23 cellular contexts compared by ENCODE assay signal in the genomic region with DNA sequence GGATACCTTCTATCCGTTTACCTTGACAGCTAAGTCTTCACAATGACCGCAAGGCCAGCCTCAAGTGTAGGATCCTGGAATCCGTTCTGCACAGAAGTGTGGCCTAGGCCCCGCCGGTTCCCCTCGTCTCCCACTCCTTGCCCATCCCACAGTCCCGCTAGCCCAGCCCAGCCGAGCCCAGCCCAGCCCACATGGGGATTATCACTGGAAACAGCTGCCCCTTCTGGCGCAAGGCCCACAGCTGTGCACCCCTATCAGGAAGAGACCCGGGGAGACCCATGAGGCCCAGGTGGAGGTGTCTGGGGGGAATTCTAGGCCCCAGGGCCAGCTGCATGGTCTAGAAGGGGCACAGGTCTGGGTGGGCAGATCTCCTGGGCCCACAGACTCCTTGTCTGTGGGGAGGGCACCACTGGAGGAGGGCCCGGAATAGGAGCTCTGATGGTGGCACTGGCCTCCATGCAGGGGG. TPM values are rescaled to one million over a fixed set of nuclear protein-coding genes. Genes with fewer than 3 reads are reported as not detected.
DNase-seq lines count a peak whose midpoint lies in the region; ATAC-seq and TF ChIP-seq lines count a peak whose summit lies in the region.
"Had no signal": no experiment of that assay in that cellular context is flagged by ENCODE, and none has a peak within 500 bp of the region (broad histone marks: within the 10 kb centered on the region; RNA-seq: fewer than 3 reads in every experiment).

No MANE protein-coding gene starts in this region.

- H3K4me3 ChIP-seq in DND-41 (ENCODE audit: low read depth in 1 of 2, low read length in 2 of 2): no peak overlapping the region
- no peak overlapping the region for H3K4me3 ChIP-seq in esophagus muscularis mucosa
- H3K4me3 ChIP-seq in spleen: no peak overlapping the region
- H3K4me3 ChIP-seq: esophagus squamous epithelium, GM12878, left lung, mucosa of descending colon, tibial artery had no signal

- H3K9me3 ChIP-seq in DND-41 (ENCODE audit: insufficient read depth, low read length, severe bottlenecking) (no peaks in the 10 kb centered on the region), esophagus muscularis mucosa (no peaks in the 10 kb centered on the region), spleen (no peaks in the 10 kb centered on the region)
- H3K9me3 ChIP-seq: esophagus squamous epithelium, left lung, mucosa of descending colon, tibial artery had no signal

- peaks cover 4% of the 10 kb centered on the region for H3K4me1 ChIP-seq in DND-41 (ENCODE audit: insufficient read depth, low read length)
- peaks cover 22 to 39% (median 31%) of the 10 kb centered on the region in 4 donors for H3K4me1 ChIP-seq in esophagus muscularis mucosa
- H3K4me1 ChIP-seq in spleen: peaks cover 0 to 40% (median 29%) of the 10 kb centered on the region in 6 donors

- H3K36me3 ChIP-seq in DND-41 (ENCODE audit: insufficient read depth, low read length) (no peaks in the 10 kb centered on the region), esophagus muscularis mucosa (no peaks in the 10 kb centered on the region), spleen (no peaks in the 10 kb centered on the region)
- H3K36me3 ChIP-seq: esophagus squamous epithelium, left lung, tibial artery had no signal

- no peaks in the 10 kb centered on the region for H3K79me2 ChIP-seq in DND-41 (ENCODE audit: insufficient read depth, low read length)

- H3K27ac ChIP-seq in DND-41 (ENCODE audit: low read length) (no peak overlapping the region), esophagus muscularis mucosa (replicated peaks in 1 of 4) (no peak overlapping the region), spleen (no peak overlapping the region)
- H3K27ac ChIP-seq: esophagus squamous epithelium, left lung, tibial artery had no signal

- no peaks in the 10 kb centered on the region for H3K27me3 ChIP-seq in DND-41 (ENCODE audit: insufficient read depth, low read length, poor library complexity)
- peaks cover 0 to 13% (median 0%) of the 10 kb centered on the region in 4 donors for H3K27me3 ChIP-seq in esophagus muscularis mucosa
- H3K27me3 ChIP-seq in spleen (replicated peaks in 1 of 7): no peaks in the 10 kb centered on the region
- H3K27me3 ChIP-seq: esophagus squamous epithelium, left lung had no signal

- TF ChIP-seq CTCF in DND-41 (IDR thresholded peaks at IDR 0.05; ENCODE audit: borderline replicate concordance, extremely low read depth, low read length, poor library complexity, severe bottlenecking) (no peak), esophagus muscularis mucosa (IDR thresholded peaks at IDR 0.05) (no peak), spleen (IDR thresholded peaks at IDR 0.05 in 8 of 11, conservative IDR thresholded peaks at IDR 0.05 in 3 of 11) (no peak)

- H2AFZ ChIP-seq in DND-41 (ENCODE audit: low read depth, low read length): no peak overlapping the region

- DNase-seq in DND-41 (peak; percentile 4), NCI-H82 (lab: John Stamatoyannopoulos, UW) (peak; percentile 78), esophagus muscularis mucosa (ENCODE audit: extremely low spot score) (peak; percentile 26), spleen (peak; percentile 41), SW 1271 (lab: John Stamatoyannopoulos, UW) (no peak)
- DNase-seq: activated CD4-positive, alpha-beta T cell treated with anti-CD3 and anti-CD28 coated beads, Interleukin-2, amount 50 U/mL, for 1 hour; activated naive CD4-positive, alpha-beta T cell treated with anti-CD3 and anti-CD28 coated beads, Interleukin-2, amount 10 ng/mL, durations not matched to agents 7 days and 5 days; activated T-cell treated with anti-CD3 and anti-CD28 coated beads for 4 hours; anterior cingulate cortex; effector CD4-positive, alpha-beta T cell; esophagus squamous epithelium; GF-D8; HCEC 1CT; NCI-H226; retina; T-cell had no signal

- WGBS in esophagus muscularis mucosa: 95% methylated on average over 11 of the region's 11 CpGs
- WGBS in spleen, 5 donors: 81 to 94% (median 83%) methylated on average over 7 to 11 of the region's 11 CpGs

- no peak for TF ChIP-seq EP300 in esophagus muscularis mucosa (IDR thresholded peaks at IDR 0.05)

- no peaks in the 10 kb centered on the region for H4K20me1 ChIP-seq in DND-41 (ENCODE audit: insufficient read depth, low read length)

- no peak overlapping the region for H3K9ac ChIP-seq in DND-41 (ENCODE audit: low read depth, low read length)

- ATAC-seq in DND-41 (ENCODE audit: insufficient read depth, low read depth): no peak
- ATAC-seq in HG03196 (IDR thresholded peaks at IDR 0.05; ENCODE audit: unreplicated experiment): no peak
- no peak for ATAC-seq in GM18519 (IDR thresholded peaks at IDR 0.05; ENCODE audit: low FRiP score, unreplicated experiment)
- ATAC-seq: GM12878; left lung; stimulated activated effector memory CD8-positive, alpha-beta T cell treated with anti-CD3 and anti-CD28 coated beads, Interleukin-12 subunit alpha, Interleukin-12 subunit beta, amount 100 ng/mL, for 72 hours; T-cell had no signal

- no peak for TF ChIP-seq POLR2A in esophagus muscularis mucosa (IDR thresholded peaks at IDR 0.05; ENCODE audit: low read depth)
- no peak for TF ChIP-seq POLR2A in spleen (IDR thresholded peaks at IDR 0.05)

- intact Hi-C loops in esophagus muscularis mucosa (cut with DNase I) (no loop called here), spleen (cut with DNase I; ENCODE audit: low total_unique reads) (no loop called here)

- H3K4me2 ChIP-seq in DND-41 (ENCODE audit: insufficient read depth, low read length): no peak overlapping the region

RNA-seq across cellular contexts. Expression of gene KLF13, which starts 27.9 kb away (rescaled TPM):
- 100 to 1,000 TPM in 1 of 4 donors, 10 to 100 TPM in 3; 57.3 to 109 (median 74.2) TPM for total RNA-seq in esophagus muscularis mucosa
- total RNA-seq in spleen: 100 to 1,000 TPM in 1 of 7 donors, 10 to 100 TPM in 6; 71.6 to 111 (median 85.8) TPM
- 10 to 100 TPM; 21.8 to 43.3 (median 43.1) TPM for polyA plus RNA-seq in spleen

Comparison
In these comparisons a context has a peak if more than half of its experiments do, and no peak if none do; other contexts are left out.
1. DNase-seq: peak in DND-41 (single experiment), NCI-H82 (single experiment), esophagus muscularis mucosa (single experiment) and spleen (single experiment); none in SW 1271 (0 of 2).